20 cellular contexts compared by ENCODE assay signal in the genomic region with DNA sequence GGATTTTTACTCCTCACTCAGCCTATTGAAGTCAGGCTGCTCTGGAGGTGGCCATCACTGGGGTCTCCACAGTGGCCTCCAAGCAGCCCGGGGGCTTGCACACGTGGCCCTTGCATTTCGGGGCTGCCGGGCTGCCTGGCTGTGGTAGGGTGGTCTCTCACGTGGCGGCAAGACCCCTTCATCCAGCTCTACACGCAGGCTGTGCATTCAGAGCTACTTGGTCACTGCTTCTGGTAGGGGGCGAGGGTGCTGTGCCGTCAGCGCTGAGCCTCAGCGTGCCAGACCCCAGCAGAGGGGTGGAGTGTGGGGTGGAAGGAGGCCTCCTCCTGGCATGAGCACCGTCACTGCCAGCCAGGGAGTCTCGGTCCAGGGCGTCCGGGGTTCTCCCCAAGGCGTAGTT.
DNase-seq lines count a peak whose midpoint lies in the region; ATAC-seq, FAIRE-seq and TF ChIP-seq lines count a peak whose summit lies in the region.
"Had no signal": no experiment of that assay in that cellular context is flagged by ENCODE, and none has a peak within 500 bp of the region (broad histone marks: within the 10 kb centered on the region; RNA-seq: fewer than 3 reads in every experiment).

No MANE protein-coding gene starts in this region.

- H3K36me3 Mint-ChIP-seq in H9 (ENCODE audit: insufficient read depth in 1 of 3, low read depth in 3 of 3) = peaks cover 4 to 49% (median 44%) of the 10 kb centered on the region in 3 experiments; a peak in 6 of 7 replicates
- H3K36me3 Mint-ChIP-seq: CD8-positive, alpha-beta T cell had no signal

- no peak overlapping the region for H2AFZ ChIP-seq in H9 (ENCODE audit: low read length)
- H2AFZ ChIP-seq: GM23248 had no signal

- H3K27ac Mint-ChIP-seq in H9 = peak overlapping the region in 2 of 3 experiments; percentile 27 to 34; a peak in 3 of 7 replicates
- H3K27ac Mint-ChIP-seq: CD8-positive, alpha-beta T cell had no signal

- no peaks in the 10 kb centered on the region for H3K27me3 Mint-ChIP-seq in H9 (ENCODE audit: low read depth)

- no peak overlapping the region for H3K56ac ChIP-seq in H9 (ENCODE audit: insufficient read length, low read depth, low read length)
- peak overlapping the region; percentile 19 for H3K56ac ChIP-seq in mesendoderm (ENCODE audit: low read length)

- FAIRE-seq in frontal cortex (lab: Jason Lieb, UNC) = no peak
- FAIRE-seq: A549, H54, HTR-8/SVneo had no signal

- H3K79me1 ChIP-seq in H9 (ENCODE audit: insufficient read depth, low read depth, low read length, poor library complexity, severe bottlenecking) = peaks cover 8% of the 10 kb centered on the region
- peaks cover 33% of the 10 kb centered on the region for H3K79me1 ChIP-seq in mesendoderm (ENCODE audit: low read length)

- WGBS in right cardiac atrium = 96% methylated on average over 16 of the region's 16 CpGs
- WGBS in H9 (ENCODE audit: extremely low coverage, insufficient read length, low lambda C conversion rate) = no CpG with 5 or more reads among the region's 16 CpGs
- no CpG with 5 or more reads among the region's 16 CpGs for WGBS in mesendoderm (ENCODE audit: extremely low coverage, insufficient coverage, low lambda C conversion rate)

- no peak overlapping the region for H2BK12ac ChIP-seq in H9 (ENCODE audit: insufficient read length, low read depth, low read length)

- no peak overlapping the region for H4K91ac ChIP-seq in H9 (ENCODE audit: insufficient read length, low read depth, low read length)

- H3K4ac ChIP-seq in H9 (ENCODE audit: low read depth, low read length) (no peak overlapping the region), mesendoderm (ENCODE audit: low read depth, low read length) (no peak overlapping the region)

- H3K4me1 Mint-ChIP-seq in H9 = peaks cover 26 to 28% of the 10 kb centered on the region in 2 experiments

- H2BK15ac ChIP-seq in H9 (ENCODE audit: low read depth, low read length) (no peak overlapping the region), mesendoderm (replicated peaks; ENCODE audit: low read depth) (no peak overlapping the region)

- H3K27me3 ChIP-seq in right cardiac atrium (ENCODE audit: control insufficient read depth, insufficient read depth) (no peaks in the 10 kb centered on the region), H9 (ENCODE audit: insufficient read depth, low read length) (no peaks in the 10 kb centered on the region), mesendoderm (ENCODE audit: insufficient read depth, low read length, poor library complexity) (no peaks in the 10 kb centered on the region)

- H3K79me2 ChIP-seq in H9 (ENCODE audit: insufficient read depth, low read length) (peaks cover 4% of the 10 kb centered on the region; the same call in 1 of the 2 replicates), mesendoderm (ENCODE audit: control insufficient read depth, insufficient read depth, low read length) (peaks cover 30% of the 10 kb centered on the region)

- H2BK5ac ChIP-seq in H9 (ENCODE audit: insufficient read length, low read length) = no peak overlapping the region
- H2BK5ac ChIP-seq in mesendoderm (ENCODE audit: low read length) = no peak overlapping the region

- peak overlapping the region; percentile 17; the same call in 1 of the 2 replicates for H3K14ac ChIP-seq in H9 (ENCODE audit: insufficient read depth, low read length)

- H4K20me1 ChIP-seq in H9 (ENCODE audit: control insufficient read depth, insufficient read depth, insufficient read length) = no peaks in the 10 kb centered on the region

- H2BK20ac ChIP-seq in H9 (ENCODE audit: low read depth, low read length, poor library complexity, severe bottlenecking) = no peak overlapping the region

- H3K18ac ChIP-seq in H9 (ENCODE audit: insufficient read length, low read depth, low read length) (no peak overlapping the region), mesendoderm (ENCODE audit: low read length) (no peak overlapping the region)

- ATAC-seq in Right ventricle myocardium inferior (no peak), right cardiac atrium (no peak)
- ATAC-seq: A549; CD8-positive, alpha-beta T cell; HCT116 had no signal

- H3K9me3 Mint-ChIP-seq in H9 = no peaks in the 10 kb centered on the region
- H3K9me3 Mint-ChIP-seq: CD8-positive, alpha-beta T cell; HFFc6 had no signal

- no peaks in the 10 kb centered on the region for H3K9me3 ChIP-seq in right cardiac atrium (ENCODE audit: control insufficient read depth, low read length)
- no peaks in the 10 kb centered on the region for H3K9me3 ChIP-seq in H9 (ENCODE audit: control insufficient read depth, low read depth, low read length)
- H3K9me3 ChIP-seq: A549 had no signal

- H3T11ph ChIP-seq in H9 (ENCODE audit: low read length) = no peak overlapping the region

- no peak overlapping the region for H3K4me3 Mint-ChIP-seq in H9
- H3K4me3 Mint-ChIP-seq: CD8-positive, alpha-beta T cell; HFFc6 had no signal

- H3K23me2 ChIP-seq in H9 (ENCODE audit: insufficient read length, low read depth, low read length, poor library complexity, severe bottlenecking) = no peaks in the 10 kb centered on the region

- DNase-seq in Right ventricle myocardium inferior (ENCODE audit: missing footprints) = peak; percentile 21
- no peak for DNase-seq in right cardiac atrium
- DNase-seq in H9 = no peak
- no peak for DNase-seq in mesendoderm
- peak; percentile 55 for DNase-seq in posterior vena cava (ENCODE audit: low spot score)
- no peak for DNase-seq in activated naive CD4-positive, alpha-beta T cell treated with Interleukin-2 at 50 U/mL for 16 hours
- DNase-seq in GOT3 (lab: John Stamatoyannopoulos, UW) = no peak
- no peak for DNase-seq in frontal cortex (ENCODE audit: low spot score in 2 of 2)
- DNase-seq: AML-193; Calu3; CD8-positive, alpha-beta T cell; DMS79 treated with DMSO at 0.1 percent for 48 hours; GF-D8; GM23248; HFFc6 had no signal

- no peak overlapping the region for H4K5ac ChIP-seq in H9 (ENCODE audit: insufficient read length, low read depth, low read length)
- H4K5ac ChIP-seq in mesendoderm (ENCODE audit: low read length) = no peak overlapping the region

- H2BK120ac ChIP-seq in H9 (ENCODE audit: low read depth, low read length, poor library complexity, severe bottlenecking) (no peak overlapping the region), mesendoderm (ENCODE audit: low read depth, low read length) (no peak overlapping the region)

- no peak overlapping the region for H3K23ac ChIP-seq in H9 (ENCODE audit: insufficient read length, low read depth, low read length)
- H3K23ac ChIP-seq in mesendoderm (ENCODE audit: low read length) = no peak overlapping the region

- intact Hi-C loops in Right ventricle myocardium inferior (cut with DNase I) (no loop called here), right cardiac atrium (cut with DNase I) (no loop called here), posterior vena cava (cut with DNase I) (no loop called here)

- H3K27ac ChIP-seq in right cardiac atrium (ENCODE audit: low read length) (no peak overlapping the region), H9 (ENCODE audit: insufficient read length, low read depth, low read length) (no peak overlapping the region), mesendoderm (ENCODE audit: low read depth, low read length) (no peak overlapping the region)
- H3K27ac ChIP-seq: 22Rv1, GM23248 had no signal

- no peak overlapping the region for H4K8ac ChIP-seq in H9 (replicated peaks; ENCODE audit: insufficient read length, low read depth, low read length)
- no peak overlapping the region for H4K8ac ChIP-seq in mesendoderm (ENCODE audit: low read depth, low read length)

- no peak overlapping the region for H2AK5ac ChIP-seq in H9 (ENCODE audit: insufficient read length, low read length)
- no peak overlapping the region for H2AK5ac ChIP-seq in mesendoderm (ENCODE audit: low read length)

- H3K9ac ChIP-seq in H9 (ENCODE audit: extremely low read depth, insufficient read length, low read length) = no peak overlapping the region
- H3K9ac ChIP-seq in mesendoderm (ENCODE audit: low read length) = no peak overlapping the region
- H3K9ac ChIP-seq: GM23248 had no signal

- no peaks in the 10 kb centered on the region for H3K36me3 ChIP-seq in mesendoderm (ENCODE audit: control insufficient read depth, insufficient read depth, low read length)

- H3K4me3 ChIP-seq in right cardiac atrium (ENCODE audit: low read length) = no peak overlapping the region
- no peak overlapping the region for H3K4me3 ChIP-seq in mesendoderm (ENCODE audit: low read length)
- H3K4me3 ChIP-seq: A549, GM23248 had no signal

- TF ChIP-seq CTCF in H9 (conservative IDR thresholded peaks at IDR 0.05) = no peak

- H3K4me1 ChIP-seq in right cardiac atrium (ENCODE audit: control insufficient read depth, insufficient read depth, low read length) (peaks cover 6% of the 10 kb centered on the region), H9 (ENCODE audit: insufficient read depth, low read length) (no peaks in the 10 kb centered on the region), mesendoderm (ENCODE audit: control insufficient read depth, low read depth, low read length) (no peaks in the 10 kb centered on the region)

- H3K4me2 ChIP-seq in H9 (ENCODE audit: insufficient read depth, insufficient read length, low read length) (no peak overlapping the region), mesendoderm (ENCODE audit: low read length) (no peak overlapping the region)
- H3K4me2 ChIP-seq: A549 had no signal

Comparison
In these comparisons a context has a peak if more than half of its experiments do, and no peak if none do; other contexts are left out.
1. DNase-seq: peak in Right ventricle myocardium inferior (single experiment) and posterior vena cava (single experiment); none in right cardiac atrium (0 of 3), H9 (single experiment), mesendoderm (single experiment), activated naive CD4-positive, alpha-beta T cell treated with Interleukin-2 at 50 U/mL for 16 hours (single experiment), GOT3 (single experiment) and frontal cortex (0 of 2).